Comparison of ENCODE assay signal across 1 cellular context in the genomic region with DNA sequence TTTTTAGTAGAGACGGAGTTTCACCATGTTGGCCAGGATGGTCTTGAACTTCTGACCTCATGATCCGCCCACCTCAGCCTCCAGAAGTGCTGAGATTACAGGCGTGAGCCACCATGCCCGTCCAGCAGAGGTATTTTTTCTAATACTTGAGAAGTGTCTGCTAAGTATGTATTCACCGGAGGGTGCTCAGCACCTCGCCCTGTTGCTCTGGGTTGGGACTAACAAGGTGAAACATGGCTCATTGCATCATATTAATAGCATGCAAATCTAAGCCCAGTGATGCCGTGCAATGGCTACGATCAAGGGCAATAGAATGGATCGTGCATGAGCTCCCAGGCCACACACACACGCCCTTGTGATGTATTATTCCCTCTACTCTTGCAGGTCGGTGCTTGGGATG.
TF ChIP-seq lines count a peak whose summit lies in the region.

No MANE protein-coding gene starts in this region.

TF ChIP-seq in WTC11, 78 proteins besides CTCF, POLR2A, EP300 and RAD21 (continued from another document):
- TF ChIP-seq, protein P1, sequence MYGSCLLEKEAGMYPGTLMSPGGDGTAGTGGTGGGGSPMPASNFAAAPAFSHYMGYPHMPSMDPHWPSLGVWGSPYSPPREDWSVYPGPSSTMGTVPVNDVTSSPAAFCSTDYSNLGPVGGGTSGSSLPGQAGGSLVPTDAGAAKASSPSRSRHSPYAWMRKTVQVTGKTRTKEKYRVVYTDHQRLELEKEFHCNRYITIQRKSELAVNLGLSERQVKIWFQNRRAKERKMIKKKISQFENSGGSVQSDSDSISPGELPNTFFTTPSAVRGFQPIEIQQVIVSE (CRISPR knock-in tag; IDR thresholded peaks at IDR 0.05; ENCODE audit: borderline replicate concordance), result no peak
- no peak for TF ChIP-seq EMX1 (CRISPR knock-in tag; IDR thresholded peaks at IDR 0.05)
- TF ChIP-seq SOX15 (CRISPR knock-in tag; IDR thresholded peaks at IDR 0.05), result no peak
- TF ChIP-seq NR1H2 (CRISPR knock-in tag; IDR thresholded peaks at IDR 0.05), result no peak
- TF ChIP-seq PRRX2 (CRISPR knock-in tag; IDR thresholded peaks at IDR 0.05), result no peak
- no peak for TF ChIP-seq FOXJ3 (CRISPR knock-in tag; IDR thresholded peaks at IDR 0.05; ENCODE audit: borderline replicate concordance)
- TF ChIP-seq, protein P2, sequence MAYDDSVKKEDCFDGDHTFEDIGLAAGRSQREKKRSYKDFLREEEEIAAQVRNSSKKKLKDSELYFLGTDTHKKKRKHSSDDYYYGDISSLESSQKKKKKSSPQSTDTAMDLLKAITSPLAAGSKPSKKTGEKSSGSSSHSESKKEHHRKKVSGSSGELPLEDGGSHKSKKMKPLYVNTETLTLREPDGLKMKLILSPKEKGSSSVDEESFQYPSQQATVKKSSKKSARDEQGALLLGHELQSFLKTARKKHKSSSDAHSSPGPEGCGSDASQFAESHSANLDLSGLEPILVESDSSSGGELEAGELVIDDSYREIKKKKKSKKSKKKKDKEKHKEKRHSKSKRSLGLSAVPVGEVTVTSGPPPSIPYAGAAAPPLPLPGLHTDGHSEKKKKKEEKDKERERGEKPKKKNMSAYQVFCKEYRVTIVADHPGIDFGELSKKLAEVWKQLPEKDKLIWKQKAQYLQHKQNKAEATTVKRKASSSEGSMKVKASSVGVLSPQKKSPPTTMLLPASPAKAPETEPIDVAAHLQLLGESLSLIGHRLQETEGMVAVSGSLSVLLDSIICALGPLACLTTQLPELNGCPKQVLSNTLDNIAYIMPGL (CRISPR knock-in tag; IDR thresholded peaks at IDR 0.05), result no peak
- no peak for TF ChIP-seq JUN (CRISPR knock-in tag; IDR thresholded peaks at IDR 0.05)
- TF ChIP-seq ZNF219 (CRISPR knock-in tag; IDR thresholded peaks at IDR 0.05; ENCODE audit: borderline replicate concordance), result no peak
- TF ChIP-seq ELF4 (CRISPR knock-in tag; IDR thresholded peaks at IDR 0.05; ENCODE audit: low read depth), result no peak
- TF ChIP-seq, protein P3, sequence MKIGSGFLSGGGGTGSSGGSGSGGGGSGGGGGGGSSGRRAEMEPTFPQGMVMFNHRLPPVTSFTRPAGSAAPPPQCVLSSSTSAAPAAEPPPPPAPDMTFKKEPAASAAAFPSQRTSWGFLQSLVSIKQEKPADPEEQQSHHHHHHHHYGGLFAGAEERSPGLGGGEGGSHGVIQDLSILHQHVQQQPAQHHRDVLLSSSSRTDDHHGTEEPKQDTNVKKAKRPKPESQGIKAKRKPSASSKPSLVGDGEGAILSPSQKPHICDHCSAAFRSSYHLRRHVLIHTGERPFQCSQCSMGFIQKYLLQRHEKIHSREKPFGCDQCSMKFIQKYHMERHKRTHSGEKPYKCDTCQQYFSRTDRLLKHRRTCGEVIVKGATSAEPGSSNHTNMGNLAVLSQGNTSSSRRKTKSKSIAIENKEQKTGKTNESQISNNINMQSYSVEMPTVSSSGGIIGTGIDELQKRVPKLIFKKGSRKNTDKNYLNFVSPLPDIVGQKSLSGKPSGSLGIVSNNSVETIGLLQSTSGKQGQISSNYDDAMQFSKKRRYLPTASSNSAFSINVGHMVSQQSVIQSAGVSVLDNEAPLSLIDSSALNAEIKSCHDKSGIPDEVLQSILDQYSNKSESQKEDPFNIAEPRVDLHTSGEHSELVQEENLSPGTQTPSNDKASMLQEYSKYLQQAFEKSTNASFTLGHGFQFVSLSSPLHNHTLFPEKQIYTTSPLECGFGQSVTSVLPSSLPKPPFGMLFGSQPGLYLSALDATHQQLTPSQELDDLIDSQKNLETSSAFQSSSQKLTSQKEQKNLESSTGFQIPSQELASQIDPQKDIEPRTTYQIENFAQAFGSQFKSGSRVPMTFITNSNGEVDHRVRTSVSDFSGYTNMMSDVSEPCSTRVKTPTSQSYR (CRISPR knock-in tag; IDR thresholded peaks at IDR 0.05), result no peak
- TF ChIP-seq, protein P4, sequence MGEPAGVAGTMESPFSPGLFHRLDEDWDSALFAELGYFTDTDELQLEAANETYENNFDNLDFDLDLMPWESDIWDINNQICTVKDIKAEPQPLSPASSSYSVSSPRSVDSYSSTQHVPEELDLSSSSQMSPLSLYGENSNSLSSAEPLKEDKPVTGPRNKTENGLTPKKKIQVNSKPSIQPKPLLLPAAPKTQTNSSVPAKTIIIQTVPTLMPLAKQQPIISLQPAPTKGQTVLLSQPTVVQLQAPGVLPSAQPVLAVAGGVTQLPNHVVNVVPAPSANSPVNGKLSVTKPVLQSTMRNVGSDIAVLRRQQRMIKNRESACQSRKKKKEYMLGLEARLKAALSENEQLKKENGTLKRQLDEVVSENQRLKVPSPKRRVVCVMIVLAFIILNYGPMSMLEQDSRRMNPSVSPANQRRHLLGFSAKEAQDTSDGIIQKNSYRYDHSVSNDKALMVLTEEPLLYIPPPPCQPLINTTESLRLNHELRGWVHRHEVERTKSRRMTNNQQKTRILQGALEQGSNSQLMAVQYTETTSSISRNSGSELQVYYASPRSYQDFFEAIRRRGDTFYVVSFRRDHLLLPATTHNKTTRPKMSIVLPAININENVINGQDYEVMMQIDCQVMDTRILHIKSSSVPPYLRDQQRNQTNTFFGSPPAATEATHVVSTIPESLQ (CRISPR knock-in tag; IDR thresholded peaks at IDR 0.05), result no peak
